Comparison of ENCODE assay signal across 8 cellular contexts in genomic region chr2:87496036-87497006, GRCh38.
DNase-seq lines count a peak whose midpoint lies in the region; ATAC-seq and TF ChIP-seq lines count a peak whose summit lies in the region.
"Not testable (repeated sequence)": the region's sequence is repeated elsewhere in the genome, so short reads cannot be mapped to it uniquely, and the experiment has no call there.

No MANE protein-coding gene starts in this region.

- not testable (repeated sequence) for H3K4me1 ChIP-seq in upper lobe of left lung

- H3K4me3 Mint-ChIP-seq in activated naive CD8-positive, alpha-beta T cell treated with anti-CD3 and anti-CD28 coated beads, Interleukin-2, amount 50 U/mL, for 24 hours = not testable (repeated sequence)

- peaks cover 18% of the 10 kb centered on the region for H3K36me3 Mint-ChIP-seq in activated naive CD8-positive, alpha-beta T cell treated with anti-CD3 and anti-CD28 coated beads, Interleukin-2, amount 50 U/mL, for 24 hours (ENCODE audit: low read depth)

- peak; percentile 46 for DNase-seq in GM12865 (ENCODE audit: low read depth)
- peak; percentile 77 for DNase-seq in NB4 (ENCODE audit: low read depth)
- not testable (repeated sequence) for DNase-seq in activated naive CD8-positive, alpha-beta T cell treated with anti-CD3 and anti-CD28 coated beads, Interleukin-2, amount 50 U/mL, for 24 hours; upper lobe of left lung
- peak; percentile 61 for DNase-seq in fibroblast of the conjunctiva (ENCODE audit: low read depth)
- peak; percentile 33 for DNase-seq in myocyte (ENCODE audit: low read depth)

- not testable (repeated sequence) for H3K9me3 ChIP-seq in upper lobe of left lung

- ATAC-seq in GM21390 (IDR thresholded peaks at IDR 0.05; ENCODE audit: unreplicated experiment) = peak; percentile 76
- ATAC-seq in HG03060 (IDR thresholded peaks at IDR 0.05; ENCODE audit: low read depth, unreplicated experiment) = peak; percentile 76
- peak; percentile 76 for ATAC-seq in activated naive CD8-positive, alpha-beta T cell treated with anti-CD3 and anti-CD28 coated beads, Interleukin-2, amount 50 U/mL, for 24 hours
- ATAC-seq in upper lobe of left lung (ENCODE audit: low FRiP score in 2 of 2) = peak; percentile 93 to 95

- H3K9me3 Mint-ChIP-seq in activated naive CD8-positive, alpha-beta T cell treated with anti-CD3 and anti-CD28 coated beads, Interleukin-2, amount 50 U/mL, for 24 hours = not testable (repeated sequence)

- not testable (repeated sequence) for H3K27me3 Mint-ChIP-seq in activated naive CD8-positive, alpha-beta T cell treated with anti-CD3 and anti-CD28 coated beads, Interleukin-2, amount 50 U/mL, for 24 hours

- not testable (repeated sequence) for H3K36me3 ChIP-seq in upper lobe of left lung

- TF ChIP-seq POLR2A in NB4 (IDR thresholded peaks at IDR 0.05; ENCODE audit: extremely low read depth, insufficient read length); upper lobe of left lung (IDR thresholded peaks at IDR 0.05): not testable (repeated sequence)

- TF ChIP-seq CTCF in GM12865 (IDR thresholded peaks at IDR 0.05; ENCODE audit: insufficient read depth, low read depth, low read length, missing control alignments); NB4 (IDR thresholded peaks at IDR 0.05; ENCODE audit: low read depth, low read length): not testable (repeated sequence)
- peak in 1 of 6 experiments; percentile 22 for TF ChIP-seq CTCF in upper lobe of left lung (IDR thresholded peaks at IDR 0.05)

- not testable (repeated sequence) for TF ChIP-seq EP300 in upper lobe of left lung (IDR thresholded peaks at IDR 0.05)

- not testable (repeated sequence) for H3K27me3 ChIP-seq in upper lobe of left lung

- peaks cover 41% of the 10 kb centered on the region for H3K4me1 Mint-ChIP-seq in activated naive CD8-positive, alpha-beta T cell treated with anti-CD3 and anti-CD28 coated beads, Interleukin-2, amount 50 U/mL, for 24 hours

- not testable (repeated sequence) for H3K27ac Mint-ChIP-seq in activated naive CD8-positive, alpha-beta T cell treated with anti-CD3 and anti-CD28 coated beads, Interleukin-2, amount 50 U/mL, for 24 hours

- 49 to 50% methylated on average over 2 of the region's 6 CpGs for WGBS in upper lobe of left lung, 2 donors

- peak overlapping the region in 1 of 4 donors; percentile 40 for H3K27ac ChIP-seq in upper lobe of left lung

- not testable (repeated sequence) for H3K4me3 ChIP-seq in GM12865 (ENCODE audit: low read depth, low read length); NB4 (ENCODE audit: low read depth, low read length); upper lobe of left lung
